ENCODE assay signal across 15 cellular contexts in the genomic region with DNA sequence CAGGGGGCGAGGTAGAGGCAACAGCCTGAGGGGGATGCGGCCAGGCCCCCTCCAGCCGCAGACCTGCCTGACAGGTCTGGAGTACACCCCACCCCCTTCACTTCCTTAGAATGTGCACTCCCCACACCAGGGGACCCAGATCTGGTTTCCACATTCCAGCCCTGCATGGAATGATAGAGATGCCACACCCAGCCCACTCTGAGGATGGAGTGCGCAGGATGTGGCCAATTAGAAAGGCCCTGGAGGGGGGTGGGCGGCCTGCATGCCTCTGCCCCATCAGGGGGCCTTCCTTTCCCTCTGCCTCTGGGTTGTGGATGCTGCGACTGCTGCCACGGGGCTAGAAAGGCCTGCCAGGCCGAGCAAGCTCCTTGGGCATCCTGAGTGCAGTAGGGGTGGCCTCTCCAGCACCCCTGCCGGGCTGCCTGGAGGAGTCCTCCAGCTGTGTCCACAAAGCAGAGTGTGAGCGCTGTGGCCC. TPM values are rescaled to one million over a fixed set of nuclear protein-coding genes. Genes with fewer than 3 reads are reported as not detected.
DNase-seq lines count a peak whose midpoint lies in the region; TF ChIP-seq lines count a peak whose summit lies in the region.
"Had no signal": no experiment of that assay in that cellular context is flagged by ENCODE, and none has a peak within 500 bp of the region (broad histone marks: within the 10 kb centered on the region; RNA-seq: fewer than 3 reads in every experiment).

No MANE protein-coding gene starts in this region.

- H3K4me1 ChIP-seq in HUES48 (ENCODE audit: control insufficient read depth, insufficient read depth, low read length) (peaks cover 16% of the 10 kb centered on the region), NT2/D1 (ENCODE audit: insufficient read depth, insufficient read length) (peaks cover 21% of the 10 kb centered on the region), spleen (peaks cover 8 to 53% (median 33%) of the 10 kb centered on the region in 6 donors)

- H3K27ac ChIP-seq in HUES48 (ENCODE audit: low read depth, low read length): peak overlapping the region; percentile 80
- H3K27ac ChIP-seq in spleen: peak overlapping the region in 7 of 8 donors; percentile 41 to 91 (median 84)

- DNase-seq in NT2/D1 (ENCODE audit: low read depth, low spot score): peak; percentile 85
- peak; percentile 95 for DNase-seq in iPS DF 4.7 (ENCODE audit: extremely low read depth, low spot score)
- peak; percentile 59 for DNase-seq in spleen
- DNase-seq in stimulated activated CD4-positive, alpha-beta T cell treated with anti-CD3 and anti-CD28 coated beads, Interleukin-4, amount 100 ng/mL, for 1 hour: no peak
- DNase-seq in NCI-H1930 (lab: John Stamatoyannopoulos, UW): no peak
- DNase-seq in head of caudate nucleus: no peak
- DNase-seq: amygdala, Calu3, HCEC 1CT, KG1, NCI-H2171, retina, SHP77 had no signal

- no peaks in the 10 kb centered on the region for H3K27me3 ChIP-seq in HUES48 (ENCODE audit: control insufficient read depth, insufficient read depth, low read length)
- no peaks in the 10 kb centered on the region for H3K27me3 ChIP-seq in NT2/D1 (ENCODE audit: insufficient read depth, insufficient read length)
- H3K27me3 ChIP-seq in spleen (replicated peaks in 1 of 7): no peaks in the 10 kb centered on the region

- no peak for TF ChIP-seq POLR2A in spleen (IDR thresholded peaks at IDR 0.05)

- H3K36me3 ChIP-seq in HUES48 (ENCODE audit: control insufficient read depth, insufficient read depth, low read length) (peaks cover 34% of the 10 kb centered on the region), NT2/D1 (ENCODE audit: insufficient read depth, insufficient read length, low read length) (peaks cover 69% of the 10 kb centered on the region), spleen (peaks cover 0 to 100% (median 75%) of the 10 kb centered on the region in 6 donors)

- H3K9ac ChIP-seq in HUES48 (ENCODE audit: low read depth, low read length) (peak overlapping the region; percentile 46; the same call in 1 of the 2 replicates), NT2/D1 (ENCODE audit: insufficient read length, low read depth) (peak overlapping the region; percentile 24)

- WGBS in spleen, 5 donors: 85 to 95% (median 89%) methylated on average over 5 to 10 of the region's 10 CpGs

- peak overlapping the region; percentile 34; the same call in 1 of the 2 replicates for H3K4me3 ChIP-seq in HUES48 (ENCODE audit: low read depth, low read length)
- H3K4me3 ChIP-seq in NT2/D1 (ENCODE audit: insufficient read length, low read depth): no peak overlapping the region
- H3K4me3 ChIP-seq in spleen: no peak overlapping the region
- H3K4me3 ChIP-seq: mucosa of descending colon had no signal

- H3K9me3 ChIP-seq in HUES48 (ENCODE audit: control insufficient read depth, insufficient read depth, low read length): no peaks in the 10 kb centered on the region
- H3K9me3 ChIP-seq in NT2/D1 (ENCODE audit: insufficient read depth, low read length): no peaks in the 10 kb centered on the region
- H3K9me3 ChIP-seq in spleen: no peaks in the 10 kb centered on the region
- H3K9me3 ChIP-seq: mucosa of descending colon had no signal

- intact Hi-C loops in spleen (cut with DNase I; ENCODE audit: low total_unique reads) (no loop called here), head of caudate nucleus (cut with DNase I) (no loop called here)

- TF ChIP-seq CTCF in spleen (IDR thresholded peaks at IDR 0.05 in 8 of 11, conservative IDR thresholded peaks at IDR 0.05 in 3 of 11): no peak

RNA-seq across cellular contexts. Expression of a gene that starts 28.2 kb away (rescaled TPM):
- total RNA-seq in spleen: 10 to 100 TPM in 4 of 7 donors, 1 to 10 TPM in 3; 8.1 to 14.4 (median 10.6) TPM
- 1 to 10 TPM; 1.3 to 4.2 (median 1.5) TPM for polyA plus RNA-seq in spleen

RNA-seq across cellular contexts. Expression of a gene that starts 29.1 kb away (rescaled TPM):
- total RNA-seq in spleen: 10 to 100 TPM; 19.3 to 34.8 (median 25.0) TPM
- 10 to 100 TPM; 12.4 to 20.2 (median 12.6) TPM for polyA plus RNA-seq in spleen

Comparison
In these comparisons a context has a peak if more than half of its experiments do, and no peak if none do; other contexts are left out.
1. DNase-seq: peak in NT2/D1 (single experiment), iPS DF 4.7 (single experiment) and spleen (single experiment); none in stimulated activated CD4-positive, alpha-beta T cell treated with anti-CD3 and anti-CD28 coated beads, Interleukin-4, amount 100 ng/mL, for 1 hour (single experiment), NCI-H1930 (0 of 2) and head of caudate nucleus (0 of 42).